In genomic region chr5:102781359-102781758, GRCh38 we compare ENCODE assay signal across 18 cellular contexts. TPM values are rescaled to one million over a fixed set of nuclear protein-coding genes. Genes with fewer than 3 reads are reported as not detected.
A peak's percentile ranks its signal among the peaks of the same experiment; 100 is the strongest.
DNase-seq lines count a peak whose midpoint lies in the region; ATAC-seq and TF ChIP-seq lines count a peak whose summit lies in the region.
"Had no signal": no experiment of that assay in that cellular context is flagged by ENCODE, and none has a peak within 500 bp of the region (broad histone marks: within the 10 kb centered on the region; RNA-seq: fewer than 3 reads in every experiment).

No MANE protein-coding gene starts in this region.

- H3K27ac ChIP-seq in BLaER1 treated with 17β-estradiol and CSF1 and Interleukin-3, amounts not matched to agents 10 nM and 100 nM, result peak overlapping the region in 7 of 11 experiments; percentile 28 to 75 (median 55); a peak in 10 of 22 replicates
- H3K27ac ChIP-seq in ascending aorta (peak overlapping the region; percentile 35 to 46), neutrophil (peak overlapping the region; percentile 73)
- H3K27ac ChIP-seq: GM23248, Peyer's patch had no signal

- H3K4me3 Mint-ChIP-seq in activated T-cell treated with anti-CD3 and anti-CD28 coated beads, Interleukin-2, amount 50 U/mL, for 24 hours, result no peak overlapping the region
- no peak overlapping the region for H3K4me3 Mint-ChIP-seq in activated T-cell treated with anti-CD3 and anti-CD28 coated beads, Interleukin-2, amount 50 U/mL, for 4 hours

- H3K27ac Mint-ChIP-seq in activated T-cell treated with anti-CD3 and anti-CD28 coated beads, Interleukin-2, amount 50 U/mL, for 24 hours, result peak overlapping the region; percentile 88

- H3K9me3 ChIP-seq in BLaER1 treated with 17β-estradiol and CSF1 and Interleukin-3, amounts not matched to agents 10 nM and 100 nM (replicated peaks in 1 of 11), result peaks cover 14 to 24% (median 18%) of the 10 kb centered on the region in 11 experiments; a peak in 19 of 22 replicates
- H3K9me3 ChIP-seq in ascending aorta (no peaks in the 10 kb centered on the region), neutrophil (no peaks in the 10 kb centered on the region)
- H3K9me3 ChIP-seq: Peyer's patch had no signal

- H3K4me2 ChIP-seq in BLaER1 treated with 17β-estradiol and CSF1 and Interleukin-3, amounts not matched to agents 10 nM and 100 nM, result peak overlapping the region in 3 of 11 experiments; percentile 42 to 58 (median 50); a peak in 5 of 22 replicates

- H3K36me3 ChIP-seq in BLaER1 treated with 17β-estradiol and CSF1 and Interleukin-3, amounts not matched to agents 10 nM and 100 nM, result peaks cover 6 to 22% (median 13%) of the 10 kb centered on the region in 11 experiments; a peak in 13 of 22 replicates
- H3K36me3 ChIP-seq in ascending aorta (no peaks in the 10 kb centered on the region), neutrophil (no peaks in the 10 kb centered on the region)
- H3K36me3 ChIP-seq: Peyer's patch had no signal

- H3K4me1 ChIP-seq in BLaER1 treated with 17β-estradiol and CSF1 and Interleukin-3, amounts not matched to agents 10 nM and 100 nM, result peaks cover 0 to 51% (median 25%) of the 10 kb centered on the region in 10 experiments; a peak in 11 of 20 replicates
- peaks cover 11 to 44% of the 10 kb centered on the region in 2 donors for H3K4me1 ChIP-seq in ascending aorta
- peaks cover 37 to 53% of the 10 kb centered on the region in 2 experiments for H3K4me1 ChIP-seq in neutrophil (ENCODE audit: control insufficient read depth in 1 of 2, insufficient read depth in 1 of 2, low read depth in 1 of 2, low read length in 1 of 2)
- H3K4me1 ChIP-seq: Peyer's patch had no signal

- H3K9me3 Mint-ChIP-seq in activated T-cell treated with anti-CD3 and anti-CD28 coated beads, Interleukin-2, amount 50 U/mL, for 24 hours, result no peaks in the 10 kb centered on the region
- no peaks in the 10 kb centered on the region for H3K9me3 Mint-ChIP-seq in activated T-cell treated with anti-CD3 and anti-CD28 coated beads, Interleukin-2, amount 50 U/mL, for 4 hours

- no peaks in the 10 kb centered on the region for H3K27me3 Mint-ChIP-seq in activated T-cell treated with anti-CD3 and anti-CD28 coated beads, Interleukin-2, amount 50 U/mL, for 24 hours
- peaks cover 2% of the 10 kb centered on the region for H3K27me3 Mint-ChIP-seq in activated T-cell treated with anti-CD3 and anti-CD28 coated beads, Interleukin-2, amount 50 U/mL, for 4 hours (ENCODE audit: low read depth)

- no peak for DNase-seq in activated T-cell treated with anti-CD3 and anti-CD28 coated beads, Interleukin-2, amount 50 U/mL, for 24 hours
- no peak for DNase-seq in activated T-cell treated with anti-CD3 and anti-CD28 coated beads, Interleukin-2, amount 50 U/mL, for 4 hours
- DNase-seq in ascending aorta (ENCODE audit: low spot score in 2 of 2) (no peak), Kasumi-1 (lab: John Stamatoyannopoulos, UW) (no peak)
- DNase-seq in activated effector memory CD4-positive, alpha-beta T cell treated with Interleukin-2 at 50 U/mL for 16 hours, result no peak
- DNase-seq: 8988T, DMS79 treated with DMSO at 0.1 percent for 48 hours, GM23248, HCEC 1CT, NCI-H1092 treated with DMSO at 0.1 percent for 48 hours, NCI-H146, NCI-H2081, NCI-H2171 treated with DMSO at 0.1 percent for 48 hours, NCI-H446 treated with DMSO at 0.1 percent for 48 hours, Peyer's patch had no signal

- intact Hi-C loops in ascending aorta (cut with DNase I), result loop anchor here (2.0 to 5.0 kb wide), 3 partner anchors 86 to 259 kb away; no protein-coding TSS in a partner anchor

- H3K9ac ChIP-seq in BLaER1 treated with 17β-estradiol and CSF1 and Interleukin-3, amounts not matched to agents 10 nM and 100 nM, result peak overlapping the region in 1 of 11 experiments; percentile 24; a peak in 2 of 22 replicates

- ATAC-seq in activated T-cell treated with anti-CD3 and anti-CD28 coated beads, Interleukin-2, amount 50 U/mL, for 4 hours, result no peak
- ATAC-seq in GM19467 (IDR thresholded peaks at IDR 0.05; ENCODE audit: unreplicated experiment), result no peak

- TF ChIP-seq CTCF in ascending aorta (IDR thresholded peaks at IDR 0.05), result no peak
- TF ChIP-seq CTCF in neutrophil (IDR thresholded peaks at IDR 0.05), result no peak

- H3K4me1 Mint-ChIP-seq in activated T-cell treated with anti-CD3 and anti-CD28 coated beads, Interleukin-2, amount 50 U/mL, for 24 hours (ENCODE audit: low read depth), result peaks cover 77% of the 10 kb centered on the region
- H3K4me1 Mint-ChIP-seq in activated T-cell treated with anti-CD3 and anti-CD28 coated beads, Interleukin-2, amount 50 U/mL, for 4 hours (ENCODE audit: low read depth), result peaks cover 46% of the 10 kb centered on the region

- H3K4me3 ChIP-seq in BLaER1 treated with 17β-estradiol and CSF1 and Interleukin-3, amounts not matched to agents 10 nM and 100 nM, result no peak overlapping the region
- H3K4me3 ChIP-seq in ascending aorta (peak overlapping the region in 1 of 2 donors; percentile 19), neutrophil (ENCODE audit: low read depth in 1 of 2, low read length in 1 of 2) (no peak overlapping the region)
- H3K4me3 ChIP-seq: GM23248, Peyer's patch had no signal

- H3K27me3 ChIP-seq in BLaER1 treated with 17β-estradiol and CSF1 and Interleukin-3, amounts not matched to agents 10 nM and 100 nM, result no peaks in the 10 kb centered on the region
- no peaks in the 10 kb centered on the region for H3K27me3 ChIP-seq in ascending aorta
- H3K27me3 ChIP-seq in neutrophil, result no peaks in the 10 kb centered on the region
- H3K27me3 ChIP-seq: Peyer's patch had no signal

- peaks cover 0 to 41% (median 0%) of the 10 kb centered on the region in 11 experiments; a peak in 5 of 22 replicates for H4K20me1 ChIP-seq in BLaER1 treated with 17β-estradiol and CSF1 and Interleukin-3, amounts not matched to agents 10 nM and 100 nM

- H3K36me3 Mint-ChIP-seq in activated T-cell treated with anti-CD3 and anti-CD28 coated beads, Interleukin-2, amount 50 U/mL, for 24 hours (ENCODE audit: low read depth), result peaks cover 34% of the 10 kb centered on the region
- H3K36me3 Mint-ChIP-seq in activated T-cell treated with anti-CD3 and anti-CD28 coated beads, Interleukin-2, amount 50 U/mL, for 4 hours (ENCODE audit: insufficient read depth), result peaks cover 5% of the 10 kb centered on the region

RNA-seq across cellular contexts. Expression of gene PAM, which starts 26.3 kb away (rescaled TPM):
- 10 to 100 TPM; 50.9 to 56.2 (median 55.7) TPM for total RNA-seq in activated T-cell treated with anti-CD3 and anti-CD28 coated beads, Interleukin-2, amount 50 U/mL, for 4 hours
- total RNA-seq in ascending aorta, result 940 TPM

Comparison
In these comparisons a context has a peak if more than half of its experiments do, and no peak if none do; other contexts are left out.
1. RNA of gene PAM, which starts 26.3 kb away (total RNA-seq): 940 TPM in ascending aorta (single experiment); 50.9 to 56.2 TPM in activated T-cell treated with anti-CD3 and anti-CD28 coated beads, Interleukin-2, amount 50 U/mL, for 4 hours; every median in the first group is over 10 times any median in the second.
2. Peak in every context shown above with its lines, with median percentiles within 50 percentile points of each other: H3K27ac ChIP-seq.